ENCODE assay signal across 12 cellular contexts in the genomic region with DNA sequence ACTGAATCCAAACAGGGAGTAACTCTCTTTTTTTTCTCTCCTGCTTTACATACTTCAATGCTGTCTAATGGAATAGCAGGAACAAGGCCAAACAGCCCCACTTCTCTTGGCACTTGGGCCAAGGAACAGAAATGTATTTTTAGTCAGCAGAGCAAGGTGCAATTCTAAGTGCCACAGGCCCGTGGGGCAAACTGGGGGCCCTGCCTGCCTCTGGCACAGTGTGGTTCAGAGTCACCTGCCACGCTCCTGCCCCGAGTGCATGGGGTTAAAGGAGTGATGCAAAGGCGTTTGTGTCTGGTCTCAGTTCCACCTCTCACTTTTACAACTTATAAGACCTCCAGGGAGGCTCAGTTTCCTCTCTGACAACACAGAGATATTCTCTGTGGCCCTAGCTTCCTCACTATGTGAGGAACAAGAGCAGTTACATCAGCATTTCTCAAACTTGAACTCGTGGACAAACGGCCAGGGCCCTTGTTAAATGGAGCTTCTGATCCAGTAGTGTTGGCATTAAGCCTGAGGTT. TPM values are rescaled to one million over a fixed set of nuclear protein-coding genes. Genes with fewer than 3 reads are reported as not detected.
DNase-seq lines count a peak whose midpoint lies in the region; ATAC-seq, FAIRE-seq and TF ChIP-seq lines count a peak whose summit lies in the region.
"Had no signal": no experiment of that assay in that cellular context is flagged by ENCODE, and none has a peak within 500 bp of the region (broad histone marks: within the 10 kb centered on the region; RNA-seq: fewer than 3 reads in every experiment).

No MANE protein-coding gene starts in this region.

- no peak overlapping the region for H3K4me2 ChIP-seq in GM23248 (ENCODE audit: unreplicated experiment)

- no peaks in the 10 kb centered on the region for H3K9me3 Mint-ChIP-seq in MCF 10A (ENCODE audit: unreplicated experiment)
- H3K9me3 Mint-ChIP-seq: activated naive CD4-positive, alpha-beta T cell treated with anti-CD3 and anti-CD28 coated beads, Interleukin-2, amount 50 U/mL, for 72 hours had no signal

- POLR2A ChIA-PET in MCF 10A (lab: Yijun Ruan, JAX): interaction anchor here (1.6 to 1.8 kb wide), 2 partner anchors 14 to 19 kb away, joined by 4 to 6 read pairs; no protein-coding TSS in a partner anchor

- H3K36me3 ChIP-seq in prostate gland: no peaks in the 10 kb centered on the region
- no peaks in the 10 kb centered on the region for H3K36me3 ChIP-seq in GM23248 (ENCODE audit: low read depth)
- H3K36me3 ChIP-seq: BE2C had no signal

- TF ChIP-seq CTCF in MCF 10A (IDR thresholded peaks at IDR 0.05; ENCODE audit: unreplicated experiment): no peak
- TF ChIP-seq CTCF in prostate gland (IDR thresholded peaks at IDR 0.05): no peak

- TF ChIP-seq POLR2A in prostate gland (IDR thresholded peaks at IDR 0.05): no peak

- H3K4me1 ChIP-seq in prostate gland (replicated peaks) (peaks cover 21% of the 10 kb centered on the region), GM23248 (ENCODE audit: insufficient read depth) (peaks cover 10% of the 10 kb centered on the region)

- no peak overlapping the region for H3K4me3 Mint-ChIP-seq in MCF 10A (ENCODE audit: unreplicated experiment)

- no peaks in the 10 kb centered on the region for H3K79me2 ChIP-seq in GM23248 (ENCODE audit: insufficient read depth)

- DNase-seq in GM18507 (ENCODE audit: extremely low spot score, insufficient read length, low read depth): no peak
- no peak for DNase-seq in MCF 10A (ENCODE audit: unreplicated experiment)
- DNase-seq in prostate gland (ENCODE audit: low spot score): no peak
- DNase-seq in NCI-H774 (lab: John Stamatoyannopoulos, UW): no peak
- no peak for DNase-seq in activated CD4-positive, alpha-beta T cell treated with anti-CD3 and anti-CD28 coated beads, Interleukin-2, amount 50 U/mL, for 48 hours
- no peak for DNase-seq in NCI-H1694 treated with DMSO at 0.1 percent for 48 hours (lab: John Stamatoyannopoulos, UW)
- DNase-seq in GM23248: no peak
- DNase-seq: BE2C; stimulated activated CD4-positive, alpha-beta T cell treated with anti-CD3 and anti-CD28 coated beads, Interleukin-1b, Interleukin-23, amount 100 ng/mL, for 48 hours had no signal

- H3K27me3 Mint-ChIP-seq in MCF 10A (ENCODE audit: insufficient read depth, unreplicated experiment): no peaks in the 10 kb centered on the region

- H3K9me2 ChIP-seq in GM23248 (ENCODE audit: insufficient read depth): no peaks in the 10 kb centered on the region

- H3K36me3 Mint-ChIP-seq in MCF 10A (ENCODE audit: insufficient read depth, unreplicated experiment): peaks cover 5% of the 10 kb centered on the region

- no peak overlapping the region for H3K9ac ChIP-seq in GM23248

- intact Hi-C loops in MCF 10A (cut with micrococcal nuclease): no loop called here
- intact Hi-C loops in prostate gland (cut with DNase I): loop anchor here (5.0 kb wide), 1 partner anchor 38 kb away; no protein-coding TSS in a partner anchor

- H3K27ac ChIP-seq in prostate gland (peak overlapping the region; percentile 63 to 74), GM23248 (no peak overlapping the region)
- H3K27ac ChIP-seq: epithelial cell of prostate had no signal

- H3K4me3 ChIP-seq in prostate gland: no peak overlapping the region
- no peak overlapping the region for H3K4me3 ChIP-seq in GM23248

- BruUV-seq in MCF 10A (replicated peaks; lab: Mats Ljungman, UMichigan): no TSS peak

- peak; percentile 29 for FAIRE-seq in GM18507 (lab: Jason Lieb, UNC)

- no peaks in the 10 kb centered on the region for H3F3A ChIP-seq in GM23248 (ENCODE audit: insufficient read depth)

- no peaks in the 10 kb centered on the region for H3K9me3 ChIP-seq in prostate gland
- no peaks in the 10 kb centered on the region for H3K9me3 ChIP-seq in GM23248 (ENCODE audit: low read depth)
- H3K9me3 ChIP-seq: BE2C had no signal

- 13% methylated on average over 6 of the region's 6 CpGs for WGBS in prostate gland
- WGBS in GM23248 (ENCODE audit: low coverage in 1 of 2, low lambda C conversion rate in 2 of 2, missing lambda C conversion rate in 2 of 2), 2 experiments: 59 to 68% methylated on average over 6 of the region's 6 CpGs

- H3K27me3 ChIP-seq in prostate gland (replicated peaks; ENCODE audit: insufficient read depth) (no peaks in the 10 kb centered on the region), GM23248 (replicated peaks; ENCODE audit: insufficient read depth) (no peaks in the 10 kb centered on the region)

- H4K20me1 ChIP-seq in GM23248 (ENCODE audit: insufficient read depth): no peaks in the 10 kb centered on the region

- H2AFZ ChIP-seq in GM23248: no peak overlapping the region

- H3K4me1 Mint-ChIP-seq in MCF 10A (ENCODE audit: insufficient read depth, unreplicated experiment): peaks cover 19% of the 10 kb centered on the region

- CTCF ChIA-PET in MCF 10A (lab: Yijun Ruan, JAX): interaction anchor here (0.6 to 2.2 kb wide), 9 partner anchors 9 to 1208 kb away, joined by 3 to 11 read pairs (median 3); no protein-coding TSS in a partner anchor

- in situ Hi-C loops in GM23248 (cut with MboI): no loop called here

- ATAC-seq in HG03039 (IDR thresholded peaks at IDR 0.05; ENCODE audit: unreplicated experiment): peak; percentile 59
- ATAC-seq: activated naive CD4-positive, alpha-beta T cell treated with anti-CD3 and anti-CD28 coated beads, Interleukin-2, amount 50 U/mL, for 72 hours had no signal

- H3K27ac Mint-ChIP-seq in MCF 10A (ENCODE audit: low read depth, unreplicated experiment): peak overlapping the region; percentile 42
- H3K27ac Mint-ChIP-seq: activated naive CD4-positive, alpha-beta T cell treated with anti-CD3 and anti-CD28 coated beads, Interleukin-2, amount 50 U/mL, for 72 hours had no signal

RNA-seq across cellular contexts. Expression of a gene that starts 51.4 kb away (rescaled TPM):
- total RNA-seq in MCF 10A (2022) (15.2 and 17.2 TPM in 2 replicates), prostate gland (100 to 1,000 TPM; 119 to 186 TPM)
- total RNA-seq in GM23248 (2014; rRNA removed; shearing (Covaris generic)): 6.5 and 10.0 TPM in 2 replicates
- 2.8 and 3.1 TPM in 2 replicates for polyA plus RNA-seq in GM23248 (2016; fragmentation: Nextera tagmentation; extraction: Ambion mirVana)
